8 cellular contexts compared by ENCODE assay signal in the genomic region with DNA sequence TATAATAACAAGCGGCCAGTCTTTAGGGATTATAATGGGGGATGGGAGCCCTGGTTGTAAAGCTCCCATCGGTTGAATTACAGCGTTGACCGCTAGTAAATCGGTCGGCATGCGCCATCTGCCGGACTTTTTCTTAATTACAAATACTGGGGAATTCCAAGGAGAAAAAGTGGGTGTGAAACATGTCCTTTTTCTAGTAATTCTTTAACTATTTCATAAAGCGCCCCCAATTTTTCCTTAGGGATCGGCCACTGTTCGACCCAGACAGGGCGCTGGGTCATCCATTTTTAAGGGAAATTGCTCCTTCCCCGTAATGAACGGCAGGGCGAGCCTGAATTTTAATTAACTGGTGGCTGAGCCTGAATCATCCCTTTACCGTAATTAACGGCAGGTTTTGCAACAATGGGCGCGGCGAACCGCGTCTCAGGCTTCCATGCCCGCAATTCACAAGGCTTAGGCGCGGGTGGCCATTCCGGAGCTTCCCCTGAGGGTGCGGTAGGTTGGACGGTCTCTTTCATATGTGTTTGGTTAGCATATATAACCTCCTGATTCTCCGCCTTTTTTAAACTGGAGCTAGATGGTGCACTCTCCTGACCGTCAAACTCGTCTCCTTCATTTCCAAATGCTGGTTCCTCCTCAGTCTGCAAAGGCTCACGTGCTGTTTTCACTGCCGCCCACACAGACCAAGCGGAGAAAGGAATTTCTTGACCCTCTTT. TPM values are rescaled to one million over a fixed set of nuclear protein-coding genes. Genes with fewer than 3 reads are reported as not detected.
DNase-seq lines count a peak whose midpoint lies in the region; ATAC-seq, FAIRE-seq and TF ChIP-seq lines count a peak whose summit lies in the region.

No MANE protein-coding gene starts in this region.

- H3K4me3 ChIP-seq in AG10803 (ENCODE audit: low read length) = peak overlapping the region; percentile 45
- peak overlapping the region; percentile 23 to 55 (median 32); a peak in 7 of 8 replicates for H3K4me3 ChIP-seq in H1 (ENCODE audit: extremely low read depth in 1 of 4, insufficient read depth in 2 of 4, low read depth in 3 of 4, low read length in 4 of 4)

- CTCF ChIA-PET in HEK293T (lab: Yijun Ruan, JAX) (interaction anchor here (0.5 to 3.0 kb wide), 13 partner anchors 16 to 700 kb away, joined by 3 to 23 read pairs (median 4); partner anchors contain the start of gene TRAPPC5), H1 (lab: Charles Lee; ENCODE audit: partially characterized antibody) (interaction anchor here (0.5 to 5.2 kb wide), 49 partner anchors 9 to 444 kb away, joined by 3 to 36 read pairs (median 4); partner anchors contain the start of genes CD209, EVI5L, PCP2 and PET100)
- CTCF ChIA-PET in activated CD8-positive, alpha-beta T cell treated with anti-CD3 and anti-CD28 coated beads for 36 hours (lab: Charles Lee) = interaction anchor here (0.6 to 4.3 kb wide), 35 partner anchors 8 to 445 kb away, joined by 3 to 50 read pairs (median 4); partner anchors contain the start of genes MCEMP1, MCOLN1, STXBP2 and TRAPPC5

- H4K8ac ChIP-seq in H1 (ENCODE audit: extremely low read depth, insufficient read depth, low read length) = no peak overlapping the region; the same call in 1 of the 2 replicates

- peaks cover 16 to 19% of the 10 kb centered on the region in 2 experiments for H3K9me3 ChIP-seq in H1 (ENCODE audit: insufficient read depth in 2 of 2, low read depth in 1 of 2, low read length in 1 of 2)

- H2BK5ac ChIP-seq in H1 (ENCODE audit: low read depth, low read length) = no peak overlapping the region

- H2BK15ac ChIP-seq in H1 (ENCODE audit: low read length) = no peak overlapping the region

- H3K4me2 ChIP-seq in H1 (ENCODE audit: insufficient read depth in 1 of 2, low read depth in 2 of 2, low read length in 2 of 2) = peak overlapping the region; percentile 53 to 67; a peak in 3 of 4 replicates

- no peaks in the 10 kb centered on the region for H3K79me2 ChIP-seq in H1 (ENCODE audit: control insufficient read depth in 1 of 2, insufficient read depth in 2 of 2, low read length in 2 of 2)

- 0 out of 3 replicates have a peak, but pooled peaks of 1 of the 2 experiments have one; percentile 47 for TF ChIP-seq POLR2A in H1 (IDR thresholded peaks at IDR 0.05; ENCODE audit: control extremely low read depth in 1 of 2, low read depth in 2 of 2, low read length in 2 of 2)

- peak; percentile 64 for TF ChIP-seq CTCF in AG10803 (conservative IDR thresholded peaks at IDR 0.05; ENCODE audit: low read length)
- TF ChIP-seq CTCF in activated CD8-positive, alpha-beta T cell treated with anti-CD3 and anti-CD28 coated beads for 36 hours (IDR thresholded peaks at IDR 0.05) = peak; percentile 82
- peak in 2 of 3 experiments; percentile 44 to 68; a peak in 3 of 4 replicates for TF ChIP-seq CTCF in H1 (IDR thresholded peaks at IDR 0.05; ENCODE audit: control extremely low read depth in 1 of 3, insufficient read depth in 1 of 3, low read depth in 1 of 3, low read length in 3 of 3)

- DNase-seq in AG10803 (ENCODE audit: low read depth) (peak; percentile 63), HEK293T (ENCODE audit: extremely low spot score) (peak; percentile 54), NCI-H774 (lab: John Stamatoyannopoulos, UW) (peak; percentile 59), H1 (ENCODE audit: low read depth in 1 of 2, low spot score in 2 of 2) (peak; percentile 41 to 88), lung microvascular endothelial cell (ENCODE audit: low read depth in 2 of 2) (peak; percentile 84 to 88)
- DNase-seq in activated CD8-positive, alpha-beta T cell treated with anti-CD3 and anti-CD28 coated beads for 36 hours = peak; percentile 67
- DNase-seq in stimulated activated CD4-positive, alpha-beta T cell treated with anti-CD3 and anti-CD28 coated beads, TNF-alpha, amount 100 ng/mL, for 4 hours (ENCODE audit: low read depth in 3 of 3) = peak; percentile 20 to 56 (median 35)

- peaks cover 0 to 3% (median 1%) of the 10 kb centered on the region in 4 experiments; a peak in 2 of 7 replicates for H3K4me1 ChIP-seq in H1 (replicated peaks in 1 of 4; ENCODE audit: control insufficient read depth in 3 of 4, insufficient read depth in 4 of 4, low read length in 3 of 4)

- H3K56ac ChIP-seq in H1 (replicated peaks; ENCODE audit: insufficient read length, low read depth, low read length) = peak overlapping the region; percentile 52

- H4K20me1 ChIP-seq in H1 (replicated peaks in 1 of 2; ENCODE audit: control insufficient read depth in 1 of 2, insufficient read depth in 2 of 2, low read length in 2 of 2) = no peaks in the 10 kb centered on the region

- no peaks in the 10 kb centered on the region for H3K36me3 ChIP-seq in H1 (ENCODE audit: control insufficient read depth in 2 of 4, insufficient read depth in 4 of 4, low read length in 3 of 4)

- peaks cover 42% of the 10 kb centered on the region for H3K27me3 Mint-ChIP-seq in activated CD8-positive, alpha-beta T cell treated with anti-CD3 and anti-CD28 coated beads for 36 hours

- no peaks in the 10 kb centered on the region for H3K79me1 ChIP-seq in H1 (ENCODE audit: low read depth, low read length)

- no peak overlapping the region for H3K23ac ChIP-seq in H1 (ENCODE audit: insufficient read length)

- no peak overlapping the region for H3K27ac ChIP-seq in H1 (ENCODE audit: low read depth, low read length)

- H3K9me3 Mint-ChIP-seq in activated CD8-positive, alpha-beta T cell treated with anti-CD3 and anti-CD28 coated beads for 36 hours = no peaks in the 10 kb centered on the region

- H3K18ac ChIP-seq in H1 (ENCODE audit: extremely low read depth, low read length) = peak overlapping the region; percentile 62

- H3K4ac ChIP-seq in H1 (replicated peaks; ENCODE audit: insufficient read length, low read depth, low read length) = no peak overlapping the region

- H2BK12ac ChIP-seq in H1 (ENCODE audit: low read depth, low read length) = peak overlapping the region; percentile 71; the same call in 1 of the 2 replicates

- peaks cover 0 to 2% (median 0%) of the 10 kb centered on the region in 4 experiments; a peak in 1 of 7 replicates for H3K27me3 ChIP-seq in H1 (replicated peaks in 1 of 4; ENCODE audit: control insufficient read depth in 3 of 4, extremely low read depth in 1 of 4, insufficient read depth in 3 of 4, low read length in 3 of 4)

- no peak overlapping the region for H4K5ac ChIP-seq in H1 (ENCODE audit: insufficient read length, low read depth, low read length)

- no peaks in the 10 kb centered on the region for H3K36me3 Mint-ChIP-seq in activated CD8-positive, alpha-beta T cell treated with anti-CD3 and anti-CD28 coated beads for 36 hours (ENCODE audit: low read depth)

- intact Hi-C loops in activated CD8-positive, alpha-beta T cell treated with anti-CD3 and anti-CD28 coated beads for 36 hours (cut with micrococcal nuclease) = loop anchor here (5.0 to 10.0 kb wide), 5 partner anchors 55 to 435 kb away; partner anchors contain the start of genes CD209 and TRAPPC5

- no peak overlapping the region for H2BK120ac ChIP-seq in H1 (replicated peaks; ENCODE audit: low read depth, low read length)

- no peak overlapping the region for H2BK20ac ChIP-seq in H1 (ENCODE audit: low read length)

- H3K23me2 ChIP-seq in H1 (ENCODE audit: low read depth, low read length) = peaks cover 3% of the 10 kb centered on the region; the same call in 1 of the 2 replicates

- no peak for TF ChIP-seq EP300 in H1 (IDR thresholded peaks at IDR 0.05; ENCODE audit: borderline replicate concordance in 1 of 2, low read depth in 2 of 2, low read length in 2 of 2)

- no peak overlapping the region for H3K14ac ChIP-seq in H1 (ENCODE audit: insufficient read length)

- 5% methylated on average over 33 of the region's 34 CpGs; no CpG with 5 or more reads in 1 of the 2 experiments for WGBS in H1 (ENCODE audit: extremely low coverage in 1 of 2, insufficient coverage in 1 of 2, insufficient read length in 1 of 2, insufficient replicate concordance in 2 of 2, low coverage in 1 of 2, low lambda C conversion rate in 2 of 2, missing lambda C conversion rate in 1 of 2), 2 experiments

- POLR2A ChIA-PET in HEK293T (lab: Yijun Ruan, JAX) = interaction anchor here (1.7 to 1.9 kb wide), 2 partner anchors 119 to 232 kb away, joined by 4 to 7 read pairs; partner anchors contain the start of gene TRAPPC5
- POLR2A ChIA-PET in activated CD8-positive, alpha-beta T cell treated with anti-CD3 and anti-CD28 coated beads for 36 hours (lab: Charles Lee) = interaction anchor here (0.6 to 1.7 kb wide), 6 partner anchors 16 to 121 kb away, joined by 3 to 4 read pairs (median 3); no protein-coding TSS in a partner anchor
- POLR2A ChIA-PET in H1 (lab: Charles Lee; ENCODE audit: partially characterized antibody) = interaction anchor here (0.7 to 3.2 kb wide), 12 partner anchors 9 to 265 kb away, joined by 3 to 13 read pairs (median 3); partner anchors contain the start of gene TRAPPC5

- TF ChIP-seq RAD21 in H1 (IDR thresholded peaks at IDR 0.05 in 1 of 2, conservative IDR thresholded peaks at IDR 0.05 in 1 of 2; ENCODE audit: low read depth in 2 of 2, low read length in 2 of 2) = peak; percentile 76 to 79

- no peak for FAIRE-seq in H1 (lab: Jason Lieb, UNC)

- H3K4me1 Mint-ChIP-seq in activated CD8-positive, alpha-beta T cell treated with anti-CD3 and anti-CD28 coated beads for 36 hours (ENCODE audit: low read depth) = peaks cover 7% of the 10 kb centered on the region

- H2AFZ ChIP-seq in H1 (ENCODE audit: low read length) = peak overlapping the region; percentile 86; the same call in 1 of the 2 replicates

- H4K91ac ChIP-seq in H1 (replicated peaks; ENCODE audit: insufficient read length, low read length) = no peak overlapping the region

- H2AK5ac ChIP-seq in H1 (ENCODE audit: low read depth, low read length) = no peak overlapping the region

- peak overlapping the region; percentile 27 for H3K4me3 Mint-ChIP-seq in activated CD8-positive, alpha-beta T cell treated with anti-CD3 and anti-CD28 coated beads for 36 hours

- no peak overlapping the region; a peak in 2 of 7 replicates for H3K9ac ChIP-seq in H1 (replicated peaks in 1 of 4; ENCODE audit: extremely low read depth in 1 of 4, low read depth in 3 of 4, low read length in 3 of 4)

- H3K27ac Mint-ChIP-seq in activated CD8-positive, alpha-beta T cell treated with anti-CD3 and anti-CD28 coated beads for 36 hours = no peak overlapping the region

- peak; percentile 68 for ATAC-seq in activated CD8-positive, alpha-beta T cell treated with anti-CD3 and anti-CD28 coated beads for 36 hours
- no peak for ATAC-seq in HG03439 (IDR thresholded peaks at IDR 0.05; ENCODE audit: unreplicated experiment)

RNA-seq across cellular contexts. Expression of gene EVI5L, which starts 30.2 kb away (rescaled TPM):
- 1 to 10 TPM; 3.4 to 3.9 TPM for total RNA-seq in activated CD8-positive, alpha-beta T cell treated with anti-CD3 and anti-CD28 coated beads for 36 hours
- total RNA-seq in H1 (2021; fragmentation: NEBNext Ultra II Directional; extraction: Animal tissue kit (Norgen Biotek cat#: 25700)) = 10.4 and 11.0 TPM in 2 replicates
- 7.2 and 13.1 TPM in 2 replicates for polyA plus RNA-seq in H1 (2011; rRNA removed)
- 8.2 TPM for polyA plus RNA-seq in H1 (2011; cell fraction: cytosol; rRNA removed)
- polyA plus RNA-seq in H1 (2011; cell fraction: nucleus; rRNA removed) = 15.2 TPM
- 6.8 to 10.5 TPM (median 9.9 TPM) in 4 replicates for polyA plus RNA-seq in H1 (2012, experiment 1 of 2)
- polyA plus RNA-seq in H1 (2012, experiment 2 of 2) = 10.7 TPM
- polyA plus RNA-seq in H1 (2013, experiment 1 of 2) = 7.7 TPM
- polyA plus RNA-seq in H1 (2013, experiment 2 of 2) = 7.8 TPM
- polyA minus RNA-seq in H1 (2011; rRNA and poly(A)+ RNA removed) = 7.2 and 14.2 TPM in 2 replicates
- 4.0 TPM for polyA minus RNA-seq in H1 (2011; cell fraction: cytosol; rRNA and poly(A)+ RNA removed)
- polyA minus RNA-seq in H1 (2011; cell fraction: nucleus; rRNA and poly(A)+ RNA removed) = 7.9 TPM
- 7.0 and 7.9 TPM in 2 replicates for total RNA-seq in lung microvascular endothelial cell

RNA-seq across cellular contexts. Expression of gene CLEC4M, which starts 36.8 kb away (rescaled TPM):
- total RNA-seq in activated CD8-positive, alpha-beta T cell treated with anti-CD3 and anti-CD28 coated beads for 36 hours = not detected
- not detected in 2 replicates for total RNA-seq in H1 (2021; fragmentation: NEBNext Ultra II Directional; extraction: Animal tissue kit (Norgen Biotek cat#: 25700))
- not detected in 2 replicates for polyA plus RNA-seq in H1 (2011; rRNA removed)
- polyA plus RNA-seq in H1 (2011; cell fraction: cytosol; rRNA removed) = not detected
- not detected for polyA plus RNA-seq in H1 (2011; cell fraction: nucleus; rRNA removed)
- not detected in 4 replicates for polyA plus RNA-seq in H1 (2012, experiment 1 of 2)
- polyA plus RNA-seq in H1 (2012, experiment 2 of 2) = not detected
- polyA plus RNA-seq in H1 (2013, experiment 1 of 2) = not detected
- polyA plus RNA-seq in H1 (2013, experiment 2 of 2) = not detected
- polyA minus RNA-seq in H1 (2011; rRNA and poly(A)+ RNA removed) = 0.09 TPM in 1 of 2 replicates, not detected in the other
- not detected for polyA minus RNA-seq in H1 (2011; cell fraction: cytosol; rRNA and poly(A)+ RNA removed)
- not detected for polyA minus RNA-seq in H1 (2011; cell fraction: nucleus; rRNA and poly(A)+ RNA removed)
- 8.5 and 15.3 TPM in 2 replicates for total RNA-seq in lung microvascular endothelial cell

RNA-seq across cellular contexts. Expression of gene CD209, which starts 52.5 kb away (rescaled TPM):
- not detected for total RNA-seq in activated CD8-positive, alpha-beta T cell treated with anti-CD3 and anti-CD28 coated beads for 36 hours
- total RNA-seq in H1 (2021; fragmentation: NEBNext Ultra II Directional; extraction: Animal tissue kit (Norgen Biotek cat#: 25700)) = 0.22 TPM in 1 of 2 replicates, not detected in the other
- 0.03 and 0.05 TPM in 2 replicates for polyA plus RNA-seq in H1 (2011; rRNA removed)
- polyA plus RNA-seq in H1 (2011; cell fraction: cytosol; rRNA removed) = 0.05 TPM
- 0.04 TPM for polyA plus RNA-seq in H1 (2011; cell fraction: nucleus; rRNA removed)
- 0.05 to 0.16 TPM (median 0.15 TPM) in 3 of 4 replicates, not detected in the other for polyA plus RNA-seq in H1 (2012, experiment 1 of 2)
- polyA plus RNA-seq in H1 (2012, experiment 2 of 2) = not detected
- polyA plus RNA-seq in H1 (2013, experiment 1 of 2) = 0.10 TPM
- polyA plus RNA-seq in H1 (2013, experiment 2 of 2) = 0.07 TPM
- 0.12 TPM in 1 of 2 replicates, not detected in the other for polyA minus RNA-seq in H1 (2011; rRNA and poly(A)+ RNA removed)
- not detected for polyA minus RNA-seq in H1 (2011; cell fraction: cytosol; rRNA and poly(A)+ RNA removed)
- polyA minus RNA-seq in H1 (2011; cell fraction: nucleus; rRNA and poly(A)+ RNA removed) = not detected
- not detected in 2 replicates for total RNA-seq in lung microvascular endothelial cell

Comparison
In these comparisons a context has a peak if more than half of its experiments do, and no peak if none do; other contexts are left out.
1. DNase-seq: peak in every context shown above with its lines; median percentile 86 in lung microvascular endothelial cell; 67 in activated CD8-positive, alpha-beta T cell treated with anti-CD3 and anti-CD28 coated beads for 36 hours; 64 in H1; 63 in AG10803; 59 in NCI-H774; 54 in HEK293T; 35 in stimulated activated CD4-positive, alpha-beta T cell treated with anti-CD3 and anti-CD28 coated beads, TNF-alpha, amount 100 ng/mL, for 4 hours.